22 cellular contexts compared by ENCODE assay signal in the genomic region with DNA sequence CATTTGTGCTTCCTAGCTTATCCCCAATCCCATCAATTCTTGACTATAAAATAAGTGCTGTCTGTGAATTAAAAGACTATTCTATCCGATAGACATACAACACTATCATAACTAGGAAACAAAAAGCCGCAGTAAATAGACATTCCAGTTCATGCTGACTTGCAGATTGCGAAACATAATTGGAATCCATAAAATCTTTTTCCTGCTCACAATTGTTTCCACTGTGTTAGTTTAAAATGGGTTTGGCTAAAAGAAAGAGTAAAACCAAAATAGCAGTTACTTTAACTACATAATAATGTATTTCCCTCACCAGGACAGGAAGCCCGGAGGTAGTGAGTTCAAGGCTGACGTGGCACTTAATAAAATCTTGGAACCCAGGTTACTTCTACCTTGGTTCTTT. TPM values are rescaled to one million over a fixed set of nuclear protein-coding genes. Genes with fewer than 3 reads are reported as not detected.
"Had no signal": no experiment of that assay in that cellular context is flagged by ENCODE, and none has a peak within 500 bp of the region (broad histone marks: within the 10 kb centered on the region; RNA-seq: fewer than 3 reads in every experiment).

No MANE protein-coding gene starts in this region.

- H3K36me3 Mint-ChIP-seq: mesothelial cell of epicardium, naive B cell, neural progenitor cell had no signal

- H2AFZ ChIP-seq: neural progenitor cell had no signal

- H3K4me1 Mint-ChIP-seq: naive B cell, neural progenitor cell had no signal

- H3K9me3 ChIP-seq: gastroesophageal sphincter, heart right ventricle, right lobe of liver, spleen, testis, upper lobe of right lung had no signal

- H3K4me3 ChIP-seq: gastroesophageal sphincter, heart right ventricle, lung, neural progenitor cell, right lobe of liver, spleen, testis, upper lobe of right lung had no signal

- ATAC-seq: activated CD4-positive, CD25-positive, alpha-beta regulatory T cell treated with anti-CD3 and anti-CD28 coated beads, Interleukin-2, amount 50 U/mL, for 24 hours; gastroesophageal sphincter; heart right ventricle; upper lobe of right lung had no signal

- H3K4me2 ChIP-seq: neural progenitor cell had no signal

- H3K36me3 ChIP-seq: gastroesophageal sphincter, heart right ventricle, neural progenitor cell, right lobe of liver, spleen, upper lobe of right lung had no signal

- H3K4me1 ChIP-seq: gastroesophageal sphincter, heart right ventricle, spleen, testis, upper lobe of right lung had no signal

- H3K9ac ChIP-seq: neural progenitor cell had no signal

- H3K27ac Mint-ChIP-seq: endodermal cell; mesothelial cell of epicardium; naive B cell; neural progenitor cell; stimulated activated naive CD8-positive, alpha-beta T cell treated with anti-CD3 and anti-CD28 coated beads, Interleukin-15, Interleukin-2, amounts not matched to agents 100 ng/mL and 50 ng/mL, for 24 hours; T-helper 2 cell treated with Interferon-gamma antibody and Interleukin-4, amounts not matched to agents 5 μg/mL and 100 μg/mL, for 36 hours had no signal

- H3K27me3 ChIP-seq: neural progenitor cell, right lobe of liver, testis, upper lobe of right lung had no signal

- H3K9me3 Mint-ChIP-seq: mesothelial cell of epicardium; neural progenitor cell; stimulated activated naive CD8-positive, alpha-beta T cell treated with anti-CD3 and anti-CD28 coated beads, Interleukin-15, Interleukin-2, amounts not matched to agents 100 ng/mL and 50 ng/mL, for 24 hours; T-helper 2 cell treated with Interferon-gamma antibody and Interleukin-4, amounts not matched to agents 5 μg/mL and 100 μg/mL, for 36 hours had no signal

- DNase-seq: activated CD4-positive, alpha-beta T cell treated with anti-CD3 and anti-CD28 coated beads, Interleukin-2, amount 50 U/mL, for 4 hours; activated naive CD4-positive, alpha-beta T cell; activated T-cell treated with anti-CD3 and anti-CD28 coated beads for 4 hours; aorta; endodermal cell; heart right ventricle; naive B cell; right lobe of liver; spleen; testis; upper lobe of right lung had no signal

- H3K4me3 Mint-ChIP-seq: endodermal cell; mesothelial cell of epicardium; naive B cell; neural progenitor cell; stimulated activated naive CD8-positive, alpha-beta T cell treated with anti-CD3 and anti-CD28 coated beads, Interleukin-15, Interleukin-2, amounts not matched to agents 100 ng/mL and 50 ng/mL, for 24 hours; T-helper 2 cell treated with Interferon-gamma antibody and Interleukin-4, amounts not matched to agents 5 μg/mL and 100 μg/mL, for 36 hours had no signal

- H3K27ac ChIP-seq: gastroesophageal sphincter, heart right ventricle, neural progenitor cell, spleen, testis, upper lobe of right lung had no signal

RNA-seq across cellular contexts. Expression of gene SMIM31, which starts 17.2 kb away (rescaled TPM):
- total RNA-seq: aorta, dermis microvascular lymphatic vessel endothelial cell, endodermal cell, epithelial cell of proximal tubule, heart right ventricle, mesothelial cell of epicardium, osteocyte, pulmonary artery endothelial cell, spleen, testis, upper lobe of right lung had no signal
- polyA plus RNA-seq: heart right ventricle, spleen had no signal
